Comparison of ENCODE assay signal across 1 cellular context in the genomic region with DNA sequence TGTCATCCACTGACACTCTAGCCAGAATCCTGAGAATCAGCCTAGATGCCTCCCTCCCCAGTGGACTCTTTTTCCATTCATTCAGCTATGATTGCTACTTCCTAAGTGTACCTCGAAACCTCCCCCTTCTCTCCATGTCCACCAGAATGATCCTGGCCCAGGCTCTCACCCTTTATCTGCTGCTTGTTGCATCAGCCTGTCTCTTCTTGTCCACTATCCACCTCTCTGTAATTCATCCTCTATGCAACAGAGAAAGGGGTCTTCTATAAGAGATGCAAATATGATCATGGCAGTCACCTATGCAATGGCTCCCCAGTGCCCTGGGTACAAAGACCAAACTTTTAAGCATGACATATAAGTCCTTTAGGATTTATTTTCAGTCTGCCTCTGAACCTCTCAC.
TF ChIP-seq lines count a peak whose summit lies in the region.

No MANE protein-coding gene starts in this region.

TF ChIP-seq in endothelial cell of umbilical vein, 7 proteins besides CTCF, POLR2A, EP300 and RAD21:
- TF ChIP-seq MAX (IDR thresholded peaks at IDR 0.05; ENCODE audit: insufficient read depth, insufficient read length) = no peak
- TF ChIP-seq POLR2AphosphoS5 (IDR thresholded peaks at IDR 0.05; ENCODE audit: insufficient read depth, low read depth, low read length) = no peak
- no peak for TF ChIP-seq GATA2 (IDR thresholded peaks at IDR 0.05; ENCODE audit: insufficient read depth, insufficient read length, low read depth, low read length)
- no peak for TF ChIP-seq EZH2 (IDR thresholded peaks at IDR 0.05; ENCODE audit: borderline replicate concordance, low read depth, low read length, severe bottlenecking)
- TF ChIP-seq MYC (IDR thresholded peaks at IDR 0.05; ENCODE audit: low read depth, low read length) = no peak
- TF ChIP-seq FOS (IDR thresholded peaks at IDR 0.05; ENCODE audit: borderline replicate concordance, insufficient read depth, low read length) = no peak
- no peak for TF ChIP-seq JUN (IDR thresholded peaks at IDR 0.05; ENCODE audit: borderline replicate concordance, insufficient read depth, insufficient read length, low read depth)
